ENCODE assay signal across 8 cellular contexts in genomic region chr7:73308074-73308664, GRCh38. TPM values are rescaled to one million over a fixed set of nuclear protein-coding genes. Genes with fewer than 3 reads are reported as not detected.
A peak's percentile ranks its signal among the peaks of the same experiment; 100 is the strongest.
DNase-seq lines count a peak whose midpoint lies in the region; ATAC-seq and TF ChIP-seq lines count a peak whose summit lies in the region.

No MANE protein-coding gene starts in this region.

- TF ChIP-seq CTCF in esophagus muscularis mucosa (IDR thresholded peaks at IDR 0.05) (no peak), omental fat pad (IDR thresholded peaks at IDR 0.05) (no peak)

- peaks cover 20% of the 10 kb centered on the region for H3K4me1 Mint-ChIP-seq in T-helper 2 cell treated with Interferon-gamma antibody and Interleukin-4, amounts not matched to agents 5 μg/mL and 100 μg/mL, for 36 hours (ENCODE audit: low read depth)

- H3K9me3 ChIP-seq in esophagus muscularis mucosa: no peaks in the 10 kb centered on the region

- TF ChIP-seq EP300 in esophagus muscularis mucosa (IDR thresholded peaks at IDR 0.05): no peak

- peak overlapping the region; percentile 99 for H3K4me3 Mint-ChIP-seq in T-helper 2 cell treated with Interferon-gamma antibody and Interleukin-4, amounts not matched to agents 5 μg/mL and 100 μg/mL, for 36 hours

- no peak for TF ChIP-seq POLR2A in esophagus muscularis mucosa (IDR thresholded peaks at IDR 0.05; ENCODE audit: low read depth)

- peaks cover 32% of the 10 kb centered on the region for H3K36me3 Mint-ChIP-seq in T-helper 2 cell treated with Interferon-gamma antibody and Interleukin-4, amounts not matched to agents 5 μg/mL and 100 μg/mL, for 36 hours (ENCODE audit: low read depth)

- peak overlapping the region; percentile 69 to 92 (median 84) for H3K4me3 ChIP-seq in esophagus muscularis mucosa

- no peaks in the 10 kb centered on the region for H3K27me3 Mint-ChIP-seq in T-helper 2 cell treated with Interferon-gamma antibody and Interleukin-4, amounts not matched to agents 5 μg/mL and 100 μg/mL, for 36 hours (ENCODE audit: low read depth)

- H3K4me1 ChIP-seq in esophagus muscularis mucosa: peaks cover 11 to 23% (median 17%) of the 10 kb centered on the region in 4 donors

- H3K27me3 ChIP-seq in esophagus muscularis mucosa: no peaks in the 10 kb centered on the region

- 51% methylated on average over 10 of the region's 43 CpGs for WGBS in esophagus muscularis mucosa

- peaks cover 13 to 41% (median 29%) of the 10 kb centered on the region in 4 donors for H3K36me3 ChIP-seq in esophagus muscularis mucosa

- intact Hi-C loops in esophagus muscularis mucosa (cut with DNase I): no loop called here

- peak overlapping the region; percentile 94 for H3K27ac Mint-ChIP-seq in T-helper 2 cell treated with Interferon-gamma antibody and Interleukin-4, amounts not matched to agents 5 μg/mL and 100 μg/mL, for 36 hours

- peak overlapping the region; percentile 75 to 81 (median 76) for H3K27ac ChIP-seq in esophagus muscularis mucosa (replicated peaks in 1 of 4)

- ATAC-seq in HG02763 (IDR thresholded peaks at IDR 0.05; ENCODE audit: unreplicated experiment) (peak; percentile 38), omental fat pad (ENCODE audit: low FRiP score) (peak; percentile 60)

- H3K9me3 Mint-ChIP-seq in T-helper 2 cell treated with Interferon-gamma antibody and Interleukin-4, amounts not matched to agents 5 μg/mL and 100 μg/mL, for 36 hours: no peaks in the 10 kb centered on the region

- no peak for DNase-seq in T-helper 2 cell treated with Interferon-gamma antibody and Interleukin-4, amounts not matched to agents 5 μg/mL and 100 μg/mL, for 36 hours (ENCODE audit: low spot score)
- DNase-seq in T-helper 2 cell: no peak
- DNase-seq in RPMI8226: peak; percentile 69
- no peak for DNase-seq in esophagus muscularis mucosa (ENCODE audit: extremely low spot score)
- DNase-seq in omental fat pad (ENCODE audit: low spot score): no peak
- no peak for DNase-seq in middle frontal gyrus (ENCODE audit: extremely low spot score, low spot score)
- no peak for DNase-seq in activated gamma-delta T cell treated with Interleukin-2 at 50 U/mL for 16 hours

RNA-seq across cellular contexts. Expression of gene NSUN5, which starts 0.5 kb away (rescaled TPM):
- total RNA-seq in esophagus muscularis mucosa: 10 to 100 TPM; 21.6 to 31.5 (median 27.1) TPM
- total RNA-seq in omental fat pad: 10 to 100 TPM; 14.1 to 19.0 (median 16.5) TPM

RNA-seq across cellular contexts. Expression of gene TRIM50, which starts 19.7 kb away (rescaled TPM):
- total RNA-seq in esophagus muscularis mucosa: under 1 TPM in 2 of 4 donors, not detected in 2; 0.39 to 0.42 TPM
- total RNA-seq in omental fat pad: under 1 TPM in 2 of 4 donors, not detected in 2; 0.28 to 0.47 TPM

RNA-seq across cellular contexts. Expression of gene FKBP6, which starts 19.8 kb away (rescaled TPM):
- total RNA-seq in esophagus muscularis mucosa (not detected), omental fat pad (not detected)
